ENCODE assay signal across 8 cellular contexts in the genomic region with DNA sequence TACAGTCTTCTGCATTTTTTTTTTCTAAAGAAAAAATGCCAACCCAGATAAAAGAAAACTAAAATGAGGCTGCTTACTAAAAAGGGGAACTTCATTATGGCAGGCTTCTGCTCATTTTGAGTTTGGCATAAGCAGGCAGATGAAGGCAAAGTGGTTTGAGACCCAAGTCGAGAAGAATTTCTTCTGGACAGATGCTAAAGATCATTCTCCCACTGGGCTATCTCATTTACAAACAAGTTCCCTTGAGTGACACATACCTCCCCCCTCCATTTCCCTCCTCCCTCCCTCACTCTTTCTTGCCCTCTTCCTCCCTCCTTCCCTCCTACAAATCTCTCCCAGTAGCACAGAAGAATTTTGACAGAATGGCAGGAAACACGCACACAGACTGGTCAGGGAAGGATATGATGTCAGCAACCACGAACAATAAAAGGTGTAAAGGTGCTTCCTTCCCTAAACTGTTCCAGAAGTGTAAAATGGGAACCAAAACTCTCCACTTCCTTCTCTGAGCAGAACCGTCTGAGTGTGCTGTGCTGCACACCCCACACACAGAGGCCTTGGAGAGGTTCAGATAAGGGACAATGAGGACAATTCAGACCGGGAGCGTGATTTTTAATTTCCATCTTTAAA. TPM values are rescaled to one million over a fixed set of nuclear protein-coding genes. Genes with fewer than 3 reads are reported as not detected.
DNase-seq lines count a peak whose midpoint lies in the region; ATAC-seq and TF ChIP-seq lines count a peak whose summit lies in the region.

No MANE protein-coding gene starts in this region.

- no peaks in the 10 kb centered on the region for H3K36me3 ChIP-seq in RWPE2 (ENCODE audit: low read depth)
- no peaks in the 10 kb centered on the region for H3K36me3 ChIP-seq in neural progenitor cell
- no peaks in the 10 kb centered on the region for H3K36me3 ChIP-seq in BE2C

- H3K27ac ChIP-seq in RWPE2 (ENCODE audit: poor library complexity, severe bottlenecking) (no peak overlapping the region), neural progenitor cell (no peak overlapping the region)

- DNase-seq in A172 (ENCODE audit: low spot score) (peak; percentile 58), RWPE2 (ENCODE audit: low spot score) (no peak), epithelial cell of esophagus (ENCODE audit: low read depth) (peak; percentile 14), neural progenitor cell (ENCODE audit: low spot score) (no peak), BE2C (no peak), posterior vena cava (ENCODE audit: low spot score) (no peak)

- TF ChIP-seq CTCF in RWPE2 (IDR thresholded peaks at IDR 0.05; ENCODE audit: poor library complexity, severe bottlenecking) (no peak), epithelial cell of esophagus (IDR thresholded peaks at IDR 0.05; ENCODE audit: insufficient read depth, low read depth, low read length, missing control alignments) (no peak), neural progenitor cell (IDR thresholded peaks at IDR 0.05) (no peak), BE2C (IDR thresholded peaks at IDR 0.05; ENCODE audit: low read depth, low read length) (no peak)

- no peaks in the 10 kb centered on the region for H3F3A ChIP-seq in neural progenitor cell (ENCODE audit: low read depth)

- ATAC-seq in GM19023 (IDR thresholded peaks at IDR 0.05; ENCODE audit: unreplicated experiment) (peak; percentile 69), HG03066 (IDR thresholded peaks at IDR 0.05; ENCODE audit: low read depth, unreplicated experiment) (peak; percentile 57), RWPE2 (ENCODE audit: low read depth) (peak; percentile 19; the same call in 1 of the 3 replicates)

- no peaks in the 10 kb centered on the region for H3K27me3 Mint-ChIP-seq in neural progenitor cell (ENCODE audit: insufficient read depth, low read depth)

- H3K4me1 ChIP-seq in RWPE2 (ENCODE audit: insufficient read depth, poor library complexity, severe bottlenecking) (no peaks in the 10 kb centered on the region), neural progenitor cell (no peaks in the 10 kb centered on the region), BE2C (no peaks in the 10 kb centered on the region)

- no peaks in the 10 kb centered on the region for H4K20me1 ChIP-seq in neural progenitor cell (ENCODE audit: low read depth)

- H3K27ac Mint-ChIP-seq in neural progenitor cell: peak overlapping the region; percentile 1

- no peaks in the 10 kb centered on the region for H3K9me3 ChIP-seq in RWPE2 (ENCODE audit: severe bottlenecking)
- H3K9me3 ChIP-seq in neural progenitor cell (ENCODE audit: low read depth): no peaks in the 10 kb centered on the region
- H3K9me3 ChIP-seq in BE2C: no peaks in the 10 kb centered on the region

- peak overlapping the region; percentile 83 for H2AFZ ChIP-seq in neural progenitor cell (replicated peaks)

- H3K4me3 ChIP-seq in RWPE2 (ENCODE audit: severe bottlenecking) (no peak overlapping the region), epithelial cell of esophagus (ENCODE audit: low read length) (no peak overlapping the region), neural progenitor cell (no peak overlapping the region), BE2C (ENCODE audit: low read depth, low read length) (no peak overlapping the region)

- H3K4me2 ChIP-seq in neural progenitor cell: no peak overlapping the region

- H3K9ac ChIP-seq in neural progenitor cell: no peak overlapping the region

- intact Hi-C loops in posterior vena cava (cut with DNase I): no loop called here

- no peaks in the 10 kb centered on the region for H3K9me3 Mint-ChIP-seq in neural progenitor cell

- H3K27me3 ChIP-seq in RWPE2 (ENCODE audit: insufficient read depth, poor library complexity, severe bottlenecking): peaks cover 9% of the 10 kb centered on the region
- no peaks in the 10 kb centered on the region for H3K27me3 ChIP-seq in neural progenitor cell
- no peaks in the 10 kb centered on the region for H3K27me3 ChIP-seq in BE2C

- peaks cover 14% of the 10 kb centered on the region for H3K4me1 Mint-ChIP-seq in neural progenitor cell

- no peaks in the 10 kb centered on the region for H3K79me2 ChIP-seq in neural progenitor cell (ENCODE audit: low read depth)

- no peak overlapping the region for H3K4me3 Mint-ChIP-seq in neural progenitor cell

- H3K36me3 Mint-ChIP-seq in neural progenitor cell: no peaks in the 10 kb centered on the region

RNA-seq across cellular contexts. Expression of a gene that starts 55.9 kb away (rescaled TPM):
- 0.41 and 2.4 TPM in 2 replicates for total RNA-seq in A172 (2014; rRNA removed; shearing (Covaris generic))
- total RNA-seq in neural progenitor cell (ENCODE audit: low replicate concordance) (0.26 and 0.68 TPM in 2 replicates), posterior vena cava (10 to 100 TPM; 86.7 to 94.1 TPM)
- polyA plus RNA-seq in BE2C (2012; ENCODE audit: insufficient read depth, insufficient read length, low read depth): not detected

Comparison
In these comparisons a context has a peak if more than half of its experiments do, and no peak if none do; other contexts are left out.
1. DNase-seq: peak in A172 (single experiment) and epithelial cell of esophagus (single experiment); none in RWPE2 (single experiment), neural progenitor cell (single experiment), BE2C (single experiment) and posterior vena cava (single experiment).
2. ATAC-seq: peak in every context shown above with its lines; median percentile 69 in GM19023; 57 in HG03066; 19 in RWPE2.
3. RNA of a gene that starts 55.9 kb away (total RNA-seq): 86.7 to 94.1 TPM in posterior vena cava; 0.41 to 2.4 TPM in A172 and 0.26 to 0.68 TPM in neural progenitor cell; every median in the first group is over 10 times any median in the second.